1 cellular context compared by ENCODE assay signal in the genomic region with DNA sequence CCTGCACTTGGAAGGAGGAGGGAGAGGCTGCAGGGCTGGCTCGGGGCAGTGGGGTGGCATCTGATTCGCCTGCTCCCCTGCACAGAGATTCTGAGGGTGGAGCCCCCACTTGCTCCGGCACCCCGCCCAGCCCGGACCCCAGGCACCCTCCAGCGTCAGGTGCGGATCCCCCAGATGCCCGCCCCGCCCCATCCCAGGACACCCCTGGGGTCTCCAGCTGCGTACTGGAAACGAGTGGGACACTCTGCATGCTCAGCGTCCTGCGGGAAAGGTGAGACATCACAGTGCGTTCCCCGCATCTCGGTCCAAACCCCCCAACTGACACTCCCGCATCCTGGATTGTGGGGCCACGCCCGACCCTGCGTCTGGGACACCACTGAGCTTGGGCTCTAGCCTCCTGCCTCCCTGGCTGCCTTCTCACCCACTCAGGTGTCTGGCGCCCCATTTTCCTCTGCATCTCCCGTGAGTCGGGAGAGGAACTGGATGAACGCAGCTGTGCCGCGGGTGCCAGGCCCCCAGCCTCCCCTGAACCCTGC.
TF ChIP-seq lines count a peak whose summit lies in the region.

No MANE protein-coding gene starts in this region.

TF ChIP-seq in K562, 482 proteins besides CTCF, POLR2A, EP300 and RAD21:
- peak; percentile 58; the same call in 1 of the 2 replicates for TF ChIP-seq RBFOX2 (IDR thresholded peaks at IDR 0.05; ENCODE audit: low read depth, low read length)
- peak; percentile 64; the same call in 1 of the 2 replicates for TF ChIP-seq POLR2G (IDR thresholded peaks at IDR 0.05; ENCODE audit: low read depth, low read length)
- 0 out of 2 replicates have a peak, but pooled peaks have one; percentile 18 for TF ChIP-seq ZBTB7A (IDR thresholded peaks at IDR 0.05; ENCODE audit: borderline replicate concordance, control insufficient read depth, low read depth, low read length)
- no peak for TF ChIP-seq ZNF133 (CRISPR knock-in tag; IDR thresholded peaks at IDR 0.05)
- TF ChIP-seq RHOXF2B (CRISPR knock-in tag; conservative IDR thresholded peaks at IDR 0.05): no peak
- no peak for TF ChIP-seq NONO (IDR thresholded peaks at IDR 0.05; ENCODE audit: low read depth in 2 of 2, low read length in 1 of 2)
